In genomic region chr13:27424246-27425150, GRCh38 we compare ENCODE assay signal across 8 cellular contexts. TPM values are rescaled to one million over a fixed set of nuclear protein-coding genes. Genes with fewer than 3 reads are reported as not detected.
DNase-seq lines count a peak whose midpoint lies in the region; ATAC-seq lines count a peak whose summit lies in the region.

GTF3A (plus strand) TSS chr13:27424619.

- POLR2A ChIA-PET in naive thymus-derived CD4-positive, alpha-beta T cell (lab: Charles Lee) = interaction anchor here (1.0 to 10.5 kb wide), 6 partner anchors 13 to 196 kb away, joined by 4 to 477 read pairs (median 47); partner anchors contain the start of genes LNX2, MTIF3 and POLR1D

- H3K27ac Mint-ChIP-seq in naive thymus-derived CD4-positive, alpha-beta T cell = peak within 1 kb of the TSS; percentile 88 to 98 (median 95)
- peak within 1 kb of the TSS; percentile 78 for H3K27ac Mint-ChIP-seq in stimulated activated memory B cell treated with anti-CD40 and anti-IgM and Interleukin-4, amounts not matched to agents 10 μg/mL and 1 μg/mL and 100 μg/mL, for 72 hours

- peak within 1 kb of the TSS; percentile 86 for H3K27ac ChIP-seq in naive thymus-derived CD4-positive, alpha-beta T cell (ENCODE audit: low read depth, low read length)

- peak within 1 kb of the TSS; percentile 71 for H3K4me3 ChIP-seq in naive thymus-derived CD4-positive, alpha-beta T cell (ENCODE audit: low read length)

- H3K9me3 Mint-ChIP-seq in naive thymus-derived CD4-positive, alpha-beta T cell = no peaks in the 10 kb centered on the region
- H3K9me3 Mint-ChIP-seq in stimulated activated memory B cell treated with anti-CD40 and anti-IgM and Interleukin-4, amounts not matched to agents 10 μg/mL and 1 μg/mL and 100 μg/mL, for 72 hours = no peaks in the 10 kb centered on the region

- H3K9me3 ChIP-seq in naive thymus-derived CD4-positive, alpha-beta T cell (ENCODE audit: control insufficient read depth in 2 of 3, low read length in 3 of 3) = no peaks in the 10 kb centered on the region

- intact Hi-C loops in naive thymus-derived CD4-positive, alpha-beta T cell (cut with micrococcal nuclease) = loop anchor here (1.0 to 10.0 kb wide), 9 partner anchors 50 to 1293 kb away; partner anchors contain the start of genes SLC46A3 (in 2 of the 2), POLR1D (in 1 of the 2), RNF6 (in 1 of the 2) and RPL21 (in 1 of the 2)

- H3K4me1 ChIP-seq in naive thymus-derived CD4-positive, alpha-beta T cell (ENCODE audit: control insufficient read depth in 2 of 2, insufficient read depth in 2 of 2, low read length in 2 of 2) = peaks cover 24 to 45% of the 10 kb centered on the region in 2 donors

- no peaks in the 10 kb centered on the region for H3K27me3 ChIP-seq in naive thymus-derived CD4-positive, alpha-beta T cell (ENCODE audit: control insufficient read depth in 2 of 2, insufficient read depth in 2 of 2, low read length in 2 of 2)

- CTCF ChIA-PET in naive thymus-derived CD4-positive, alpha-beta T cell (lab: Charles Lee) = interaction anchor here (0.6 to 4.9 kb wide), 11 partner anchors 15 to 402 kb away, joined by 3 to 38 read pairs (median 6); partner anchors contain the start of genes LNX2 and MTIF3

- H3K4me1 Mint-ChIP-seq in naive thymus-derived CD4-positive, alpha-beta T cell = peaks cover 27 to 47% (median 42%) of the 10 kb centered on the region in 7 donors
- H3K4me1 Mint-ChIP-seq in stimulated activated memory B cell treated with anti-CD40 and anti-IgM and Interleukin-4, amounts not matched to agents 10 μg/mL and 1 μg/mL and 100 μg/mL, for 72 hours = peaks cover 35% of the 10 kb centered on the region

- H3K4me3 Mint-ChIP-seq in naive thymus-derived CD4-positive, alpha-beta T cell = peak within 1 kb of the TSS; percentile 81 to 96 (median 92)
- peak within 1 kb of the TSS; percentile 82 for H3K4me3 Mint-ChIP-seq in stimulated activated memory B cell treated with anti-CD40 and anti-IgM and Interleukin-4, amounts not matched to agents 10 μg/mL and 1 μg/mL and 100 μg/mL, for 72 hours

- ATAC-seq in GM21717 (IDR thresholded peaks at IDR 0.05; ENCODE audit: unreplicated experiment) = peak; percentile 49
- ATAC-seq in naive thymus-derived CD4-positive, alpha-beta T cell = peak; percentile 77
- peak; percentile 88 for ATAC-seq in stimulated activated memory B cell treated with anti-CD40 and anti-IgM and Interleukin-4, amounts not matched to agents 10 μg/mL and 1 μg/mL and 100 μg/mL, for 72 hours

- H3K36me3 Mint-ChIP-seq in naive thymus-derived CD4-positive, alpha-beta T cell = peaks cover 10 to 29% (median 17%) of the 10 kb centered on the region in 5 donors
- peaks cover 17% of the 10 kb centered on the region for H3K36me3 Mint-ChIP-seq in stimulated activated memory B cell treated with anti-CD40 and anti-IgM and Interleukin-4, amounts not matched to agents 10 μg/mL and 1 μg/mL and 100 μg/mL, for 72 hours

- H3K36me3 ChIP-seq in naive thymus-derived CD4-positive, alpha-beta T cell (ENCODE audit: control insufficient read depth in 2 of 3, insufficient read depth in 3 of 3, low read length in 3 of 3) = peaks cover 0 to 22% (median 0%) of the 10 kb centered on the region in 3 experiments

- DNase-seq in DMS153 treated with DMSO at 0.1 percent for 48 hours (lab: John Stamatoyannopoulos, UW; ENCODE audit: unreplicated experiment) (peak; percentile 80), KG1 (lab: John Stamatoyannopoulos, UW) (peak; percentile 82), RPMI8226 (peak; percentile 90), fibroblast of gingiva (ENCODE audit: low read depth) (peak; percentile 77)
- DNase-seq in activated T-helper 1 cell treated with anti-CD3 and anti-CD28 coated beads, Interleukin-2, amount 50 U/mL, for 16 hours (ENCODE audit: low read depth in 1 of 2, low spot score in 1 of 2) = peak; percentile 69 to 85
- DNase-seq in naive thymus-derived CD4-positive, alpha-beta T cell = peak; percentile 83 to 97 (median 93)

- no peaks in the 10 kb centered on the region for H3K27me3 Mint-ChIP-seq in naive thymus-derived CD4-positive, alpha-beta T cell
- no peaks in the 10 kb centered on the region for H3K27me3 Mint-ChIP-seq in stimulated activated memory B cell treated with anti-CD40 and anti-IgM and Interleukin-4, amounts not matched to agents 10 μg/mL and 1 μg/mL and 100 μg/mL, for 72 hours

RNA-seq across cellular contexts. Expression of gene GTF3A, which starts in this region (rescaled TPM):
- total RNA-seq in naive thymus-derived CD4-positive, alpha-beta T cell = 100 to 1,000 TPM; 123 to 254 (median 206) TPM
- 100 to 1,000 TPM; 331 to 489 TPM for polyA plus RNA-seq in naive thymus-derived CD4-positive, alpha-beta T cell

Comparison
In these comparisons a context has a peak if more than half of its experiments do, and no peak if none do; other contexts are left out.
1. Peak in every context shown above with its lines: DNase-seq, ATAC-seq, H3K4me3 ChIP-seq and H3K27ac ChIP-seq.